ENCODE assay signal across 1 cellular context in the genomic region with DNA sequence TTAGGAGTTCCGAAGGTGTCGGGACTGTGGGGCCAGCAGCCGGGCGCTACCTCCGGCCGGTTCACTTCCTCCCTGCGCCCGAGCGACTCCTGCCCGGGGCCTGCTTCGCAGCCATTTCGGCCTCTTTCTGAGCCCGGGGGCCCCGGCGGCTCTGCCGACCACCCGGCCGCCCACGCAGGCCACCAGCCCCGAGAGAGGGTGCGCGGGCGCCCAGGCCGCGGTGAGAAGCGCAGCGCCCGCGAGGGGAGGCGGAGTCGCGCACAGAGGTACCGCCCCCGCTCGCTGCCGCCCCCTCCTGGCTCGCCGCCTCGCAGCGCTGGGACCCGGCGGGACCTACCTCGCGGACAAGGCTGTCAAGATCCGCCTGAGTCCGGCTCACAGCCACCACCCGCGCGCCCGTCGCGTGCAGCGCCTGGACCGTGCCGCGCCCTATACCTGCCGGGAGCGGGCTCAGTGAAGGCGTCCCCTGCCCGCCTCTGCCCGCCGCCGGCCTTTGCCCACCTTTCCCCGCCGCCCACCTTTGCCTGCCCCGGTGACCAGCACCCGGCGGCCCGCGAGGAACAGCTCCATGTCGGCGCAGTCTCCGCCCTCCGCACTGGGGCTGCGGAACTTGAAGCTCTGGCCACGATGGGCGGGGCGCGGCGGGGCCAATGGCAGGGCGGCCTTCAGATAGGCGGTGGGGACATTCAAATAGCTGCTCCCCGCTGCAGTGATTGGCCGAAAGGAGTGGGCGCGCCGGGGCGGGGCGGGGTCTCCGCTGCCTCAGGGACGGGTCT.
TF ChIP-seq lines count a peak whose summit lies in the region.

DCXR (minus strand) TSS at position 585 of the 776 bp plus-strand sequence; CDS start at position 570, 15 bp downstream.

TF ChIP-seq in IMR-90, 13 proteins besides CTCF, POLR2A, EP300 and RAD21 (continued from another document):
- TF ChIP-seq ELK1 (IDR thresholded peaks at IDR 0.05; ENCODE audit: borderline replicate concordance, low read depth, low read length) (no peak), RFX5 (IDR thresholded peaks at IDR 0.05; ENCODE audit: low read depth, low read length) (no peak), CHD1 (IDR thresholded peaks at IDR 0.05; ENCODE audit: low read depth, low read length) (no peak), MAZ (IDR thresholded peaks at IDR 0.05; ENCODE audit: borderline replicate concordance, low read depth, low read length) (peak; percentile 66; the same call in 1 of the 2 replicates), SMC3 (IDR thresholded peaks at IDR 0.05; ENCODE audit: low read depth, low read length) (0 out of 2 replicates have a peak, but pooled peaks have one; percentile 5), FOS (IDR thresholded peaks at IDR 0.05; ENCODE audit: low read depth, low read length) (no peak), MAFK (IDR thresholded peaks at IDR 0.05; ENCODE audit: low read depth, low read length) (no peak)
- TF ChIP-seq, protein P1, sequence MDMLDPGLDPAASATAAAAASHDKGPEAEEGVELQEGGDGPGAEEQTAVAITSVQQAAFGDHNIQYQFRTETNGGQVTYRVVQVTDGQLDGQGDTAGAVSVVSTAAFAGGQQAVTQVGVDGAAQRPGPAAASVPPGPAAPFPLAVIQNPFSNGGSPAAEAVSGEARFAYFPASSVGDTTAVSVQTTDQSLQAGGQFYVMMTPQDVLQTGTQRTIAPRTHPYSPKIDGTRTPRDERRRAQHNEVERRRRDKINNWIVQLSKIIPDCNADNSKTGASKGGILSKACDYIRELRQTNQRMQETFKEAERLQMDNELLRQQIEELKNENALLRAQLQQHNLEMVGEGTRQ (IDR thresholded peaks at IDR 0.05; ENCODE audit: low read depth, low read length), result no peak
